25 cellular contexts compared by ENCODE assay signal in the genomic region with DNA sequence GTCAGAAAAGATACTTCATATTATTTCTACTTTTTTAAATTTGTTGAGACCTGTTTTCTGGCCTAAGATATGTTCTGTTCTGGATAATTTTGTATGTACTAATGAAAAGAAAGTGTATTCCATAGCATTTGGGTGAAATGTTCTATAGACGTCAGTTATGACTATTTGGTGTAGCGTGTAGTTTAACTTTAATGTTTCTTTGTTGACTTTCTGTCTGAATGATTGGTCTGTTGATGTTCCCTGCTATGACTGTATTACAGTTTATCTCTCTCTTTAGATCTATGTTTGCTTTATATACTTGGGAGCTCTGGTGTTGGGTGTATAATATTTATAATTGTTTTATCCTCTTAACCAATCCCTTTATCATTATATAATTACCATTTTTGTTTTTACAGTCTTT.
"Had no signal": no experiment of that assay in that cellular context is flagged by ENCODE, and none has a peak within 500 bp of the region (broad histone marks: within the 10 kb centered on the region; RNA-seq: fewer than 3 reads in every experiment).

No MANE protein-coding gene starts in this region.

- H3K27me3 ChIP-seq: colonic mucosa, foreskin keratinocyte, gastroesophageal sphincter, heart left ventricle, hepatocyte, left lung, neural progenitor cell, right atrium auricular region, spleen, testis, tibial artery had no signal

- H2AFZ ChIP-seq: hepatocyte, neural progenitor cell had no signal

- H3K9ac ChIP-seq: neural progenitor cell had no signal

- H3K9me3 ChIP-seq: colonic mucosa, prostate gland, right atrium auricular region, testis, tibial artery had no signal

- H3K4me3 ChIP-seq: colonic mucosa, gastroesophageal sphincter, heart left ventricle, hepatocyte, left lung, neural progenitor cell, prostate gland, right atrium auricular region, skin epidermis, spleen, testis, tibial artery had no signal

- H3K4me2 ChIP-seq: hepatocyte, neural progenitor cell had no signal

- H3K79me2 ChIP-seq: hepatocyte had no signal

- H3K27ac ChIP-seq: colonic mucosa, epithelial cell of prostate, foreskin keratinocyte, gastroesophageal sphincter, heart left ventricle, hepatocyte, left lung, neural progenitor cell, prostate gland, right atrium auricular region, skin epidermis, spleen, testis had no signal

- H3K4me1 ChIP-seq: colonic mucosa, neural progenitor cell, prostate gland, spleen, testis had no signal

- ATAC-seq: esophagus mucosa; foreskin keratinocyte; gastroesophageal sphincter; heart left ventricle; left cardiac atrium; left lung; naive thymus-derived CD4-positive, alpha-beta T cell; stimulated activated memory B cell treated with anti-CD40 and anti-IgM and Interleukin-4, amounts not matched to agents 10 μg/mL and 1 μg/mL and 100 μg/mL, for 72 hours; stimulated activated naive CD8-positive, alpha-beta T cell treated with anti-CD3 and anti-CD28 coated beads, Interleukin-15, Interleukin-2, amounts not matched to agents 100 U/mL and 50 U/mL, for 24 hours had no signal

- DNase-seq: colonic mucosa; effector CD8-positive, alpha-beta T cell; endodermal cell; foreskin keratinocyte; heart left ventricle; left cardiac atrium; left lung; mesendoderm; midbrain; naive thymus-derived CD4-positive, alpha-beta T cell; spleen; stimulated activated CD4-positive, alpha-beta T cell treated with anti-CD3 and anti-CD28 coated beads, Interleukin-4, amount 100 ng/mL, for 4 hours; stimulated activated naive CD8-positive, alpha-beta T cell treated with anti-CD3 and anti-CD28 coated beads, Interleukin-15, Interleukin-2, amounts not matched to agents 100 U/mL and 50 U/mL, for 24 hours; substantia nigra; testis; tibial artery had no signal

- H3K36me3 ChIP-seq: colonic mucosa, gastroesophageal sphincter, heart left ventricle, left lung, neural progenitor cell, prostate gland, right atrium auricular region, spleen, tibial artery had no signal
